Comparison of ENCODE assay signal across 1 cellular context in the genomic region with DNA sequence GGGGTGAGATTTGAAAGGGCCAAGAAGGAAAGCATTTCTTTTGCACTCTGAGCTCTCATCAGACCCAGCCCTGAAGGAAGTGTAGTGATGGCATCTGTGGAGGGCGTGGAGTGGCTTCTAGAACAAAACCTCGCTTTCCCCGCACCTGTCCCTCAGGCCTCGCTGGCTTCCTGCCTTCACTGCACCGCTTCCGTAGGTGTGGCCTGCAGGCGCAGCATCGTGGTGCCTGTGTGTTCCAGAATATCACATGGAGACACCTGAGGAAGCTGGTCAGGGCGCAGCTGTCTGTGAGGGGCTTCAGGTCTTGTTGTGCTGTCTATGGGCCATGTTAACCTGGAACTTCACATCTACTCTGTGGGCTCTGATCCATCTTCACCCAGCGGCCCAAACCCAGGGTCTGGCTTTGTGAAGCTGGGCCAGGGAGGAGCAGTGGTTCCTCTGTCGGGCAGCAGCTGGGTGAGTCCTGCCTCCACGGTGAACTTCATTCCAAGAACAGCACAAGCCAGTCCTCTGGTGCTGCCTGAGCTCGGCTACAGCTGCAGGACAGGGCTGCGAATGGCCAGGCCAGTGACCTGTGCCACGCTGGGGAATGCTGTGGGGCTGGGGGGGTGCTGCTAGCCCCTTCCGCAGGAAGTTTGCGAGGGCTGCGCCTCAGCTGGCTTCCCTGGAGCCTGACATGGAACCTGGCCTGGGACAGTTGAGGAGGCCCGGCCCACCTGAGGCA.
TF ChIP-seq lines count a peak whose summit lies in the region.

No MANE protein-coding gene starts in this region.

TF ChIP-seq in GM23338, 12 proteins besides CTCF, POLR2A, EP300 and RAD21 (continued from another document):
- TF ChIP-seq, protein P1, sequence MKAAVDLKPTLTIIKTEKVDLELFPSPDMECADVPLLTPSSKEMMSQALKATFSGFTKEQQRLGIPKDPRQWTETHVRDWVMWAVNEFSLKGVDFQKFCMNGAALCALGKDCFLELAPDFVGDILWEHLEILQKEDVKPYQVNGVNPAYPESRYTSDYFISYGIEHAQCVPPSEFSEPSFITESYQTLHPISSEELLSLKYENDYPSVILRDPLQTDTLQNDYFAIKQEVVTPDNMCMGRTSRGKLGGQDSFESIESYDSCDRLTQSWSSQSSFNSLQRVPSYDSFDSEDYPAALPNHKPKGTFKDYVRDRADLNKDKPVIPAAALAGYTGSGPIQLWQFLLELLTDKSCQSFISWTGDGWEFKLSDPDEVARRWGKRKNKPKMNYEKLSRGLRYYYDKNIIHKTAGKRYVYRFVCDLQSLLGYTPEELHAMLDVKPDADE (IDR thresholded peaks at IDR 0.05), result no peak
- TF ChIP-seq STAT1 (IDR thresholded peaks at IDR 0.05; ENCODE audit: unreplicated experiment) (no peak), POLR2AphosphoS5 (IDR thresholded peaks at IDR 0.05; ENCODE audit: low read depth) (no peak)
- TF ChIP-seq, protein P2, sequence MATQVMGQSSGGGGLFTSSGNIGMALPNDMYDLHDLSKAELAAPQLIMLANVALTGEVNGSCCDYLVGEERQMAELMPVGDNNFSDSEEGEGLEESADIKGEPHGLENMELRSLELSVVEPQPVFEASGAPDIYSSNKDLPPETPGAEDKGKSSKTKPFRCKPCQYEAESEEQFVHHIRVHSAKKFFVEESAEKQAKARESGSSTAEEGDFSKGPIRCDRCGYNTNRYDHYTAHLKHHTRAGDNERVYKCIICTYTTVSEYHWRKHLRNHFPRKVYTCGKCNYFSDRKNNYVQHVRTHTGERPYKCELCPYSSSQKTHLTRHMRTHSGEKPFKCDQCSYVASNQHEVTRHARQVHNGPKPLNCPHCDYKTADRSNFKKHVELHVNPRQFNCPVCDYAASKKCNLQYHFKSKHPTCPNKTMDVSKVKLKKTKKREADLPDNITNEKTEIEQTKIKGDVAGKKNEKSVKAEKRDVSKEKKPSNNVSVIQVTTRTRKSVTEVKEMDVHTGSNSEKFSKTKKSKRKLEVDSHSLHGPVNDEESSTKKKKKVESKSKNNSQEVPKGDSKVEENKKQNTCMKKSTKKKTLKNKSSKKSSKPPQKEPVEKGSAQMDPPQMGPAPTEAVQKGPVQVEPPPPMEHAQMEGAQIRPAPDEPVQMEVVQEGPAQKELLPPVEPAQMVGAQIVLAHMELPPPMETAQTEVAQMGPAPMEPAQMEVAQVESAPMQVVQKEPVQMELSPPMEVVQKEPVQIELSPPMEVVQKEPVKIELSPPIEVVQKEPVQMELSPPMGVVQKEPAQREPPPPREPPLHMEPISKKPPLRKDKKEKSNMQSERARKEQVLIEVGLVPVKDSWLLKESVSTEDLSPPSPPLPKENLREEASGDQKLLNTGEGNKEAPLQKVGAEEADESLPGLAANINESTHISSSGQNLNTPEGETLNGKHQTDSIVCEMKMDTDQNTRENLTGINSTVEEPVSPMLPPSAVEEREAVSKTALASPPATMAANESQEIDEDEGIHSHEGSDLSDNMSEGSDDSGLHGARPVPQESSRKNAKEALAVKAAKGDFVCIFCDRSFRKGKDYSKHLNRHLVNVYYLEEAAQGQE (IDR thresholded peaks at IDR 0.05; ENCODE audit: unreplicated experiment), result no peak
